11 cellular contexts compared by ENCODE assay signal in genomic region chr2:3362686-3363085, GRCh38.
"Had no signal": no experiment of that assay in that cellular context is flagged by ENCODE, and none has a peak within 500 bp of the region (broad histone marks: within the 10 kb centered on the region; RNA-seq: fewer than 3 reads in every experiment).

No MANE protein-coding gene starts in this region.

- H3K9me3 Mint-ChIP-seq: activated T-helper 2 cell treated with anti-CD3 and anti-CD28 coated beads, Interferon-gamma antibody, Interleukin-2, Interleukin-4, amounts not matched to agents 10 μg/mL and 5 μg/mL and 100 μg/mL, durations not matched to agents 14 hours and 24 hours and 36 hours had no signal

- ATAC-seq: esophagus mucosa had no signal

- H3K4me3 ChIP-seq: transverse colon had no signal

- H3K27me3 ChIP-seq: transverse colon had no signal

- DNase-seq: activated CD4-positive, alpha-beta T cell treated with anti-CD3 and anti-CD28 coated beads for 48 hours; activated CD8-positive, alpha-beta memory T cell treated with anti-CD3 and anti-CD28 coated beads for 24 hours; activated naive CD4-positive, alpha-beta T cell treated with anti-CD3 and anti-CD28 coated beads, Interleukin-2, amount 50 U/mL, for 16 hours; amygdala; hypothalamus; kidney glomerular epithelial cell; stimulated activated CD4-positive, alpha-beta T cell treated with anti-CD3 and anti-CD28 coated beads, Interleukin-2, amount 100 ng/mL, for 48 hours; transverse colon; WERI-Rb-1 had no signal

- H3K27ac Mint-ChIP-seq: activated T-helper 2 cell treated with anti-CD3 and anti-CD28 coated beads, Interferon-gamma antibody, Interleukin-2, Interleukin-4, amounts not matched to agents 10 μg/mL and 5 μg/mL and 100 μg/mL, durations not matched to agents 14 hours and 24 hours and 36 hours had no signal

- H3K36me3 ChIP-seq: transverse colon had no signal

- H3K4me1 ChIP-seq: transverse colon had no signal

- H3K9me3 ChIP-seq: transverse colon had no signal

- H3K27ac ChIP-seq: transverse colon, WERI-Rb-1 had no signal
